9 cellular contexts compared by ENCODE assay signal in genomic region chr3:52769786-52770445, GRCh38. TPM values are rescaled to one million over a fixed set of nuclear protein-coding genes. Genes with fewer than 3 reads are reported as not detected.
DNase-seq lines count a peak whose midpoint lies in the region; ATAC-seq lines count a peak whose summit lies in the region.
"Had no signal": no experiment of that assay in that cellular context is flagged by ENCODE, and none has a peak within 500 bp of the region (broad histone marks: within the 10 kb centered on the region; RNA-seq: fewer than 3 reads in every experiment).

No MANE protein-coding gene starts in this region.

- POLR2A ChIA-PET in activated CD4-positive, alpha-beta memory T cell treated with anti-CD3 and anti-CD28 coated beads for 36 hours (lab: Charles Lee): interaction anchor here (0.6 to 1.1 kb wide), 2 partner anchors 51 to 123 kb away, joined by 3 read pairs; no protein-coding TSS in a partner anchor

- no peaks in the 10 kb centered on the region for H3K9me3 Mint-ChIP-seq in activated T-cell treated with anti-CD3 and anti-CD28 coated beads, Interleukin-2, amount 50 U/mL, for 24 hours
- H3K9me3 Mint-ChIP-seq in activated CD4-positive, alpha-beta memory T cell treated with anti-CD3 and anti-CD28 coated beads for 36 hours: no peaks in the 10 kb centered on the region
- H3K9me3 Mint-ChIP-seq in stimulated activated effector memory CD8-positive, alpha-beta T cell treated with anti-CD3 and anti-CD28 coated beads, Interleukin-12 subunit alpha, Interleukin-12 subunit beta, amount 100 ng/mL, for 72 hours: no peaks in the 10 kb centered on the region

- H3K4me3 Mint-ChIP-seq in activated T-cell treated with anti-CD3 and anti-CD28 coated beads, Interleukin-2, amount 50 U/mL, for 24 hours: peak overlapping the region; percentile 87
- peak overlapping the region; percentile 91 for H3K4me3 Mint-ChIP-seq in activated CD4-positive, alpha-beta memory T cell treated with anti-CD3 and anti-CD28 coated beads for 36 hours
- H3K4me3 Mint-ChIP-seq in stimulated activated effector memory CD8-positive, alpha-beta T cell treated with anti-CD3 and anti-CD28 coated beads, Interleukin-12 subunit alpha, Interleukin-12 subunit beta, amount 100 ng/mL, for 72 hours: peak overlapping the region; percentile 69

- peaks cover 43% of the 10 kb centered on the region for H3K36me3 Mint-ChIP-seq in activated T-cell treated with anti-CD3 and anti-CD28 coated beads, Interleukin-2, amount 50 U/mL, for 24 hours (ENCODE audit: low read depth)
- H3K36me3 Mint-ChIP-seq in activated CD4-positive, alpha-beta memory T cell treated with anti-CD3 and anti-CD28 coated beads for 36 hours: no peaks in the 10 kb centered on the region
- peaks cover 40% of the 10 kb centered on the region for H3K36me3 Mint-ChIP-seq in stimulated activated effector memory CD8-positive, alpha-beta T cell treated with anti-CD3 and anti-CD28 coated beads, Interleukin-12 subunit alpha, Interleukin-12 subunit beta, amount 100 ng/mL, for 72 hours

- CTCF ChIA-PET in activated CD4-positive, alpha-beta memory T cell treated with anti-CD3 and anti-CD28 coated beads for 36 hours (lab: Charles Lee): interaction anchor here (0.9 to 2.1 kb wide), 2 partner anchors 29 kb away, joined by 3 to 6 read pairs; no protein-coding TSS in a partner anchor

- H3K27ac Mint-ChIP-seq in activated T-cell treated with anti-CD3 and anti-CD28 coated beads, Interleukin-2, amount 50 U/mL, for 24 hours: peak overlapping the region; percentile 79
- H3K27ac Mint-ChIP-seq in activated CD4-positive, alpha-beta memory T cell treated with anti-CD3 and anti-CD28 coated beads for 36 hours: peak overlapping the region; percentile 16
- H3K27ac Mint-ChIP-seq in stimulated activated effector memory CD8-positive, alpha-beta T cell treated with anti-CD3 and anti-CD28 coated beads, Interleukin-12 subunit alpha, Interleukin-12 subunit beta, amount 100 ng/mL, for 72 hours: peak overlapping the region; percentile 72

- no peaks in the 10 kb centered on the region for H3K27me3 Mint-ChIP-seq in activated T-cell treated with anti-CD3 and anti-CD28 coated beads, Interleukin-2, amount 50 U/mL, for 24 hours
- no peaks in the 10 kb centered on the region for H3K27me3 Mint-ChIP-seq in activated CD4-positive, alpha-beta memory T cell treated with anti-CD3 and anti-CD28 coated beads for 36 hours

- intact Hi-C loops in activated CD4-positive, alpha-beta memory T cell treated with anti-CD3 and anti-CD28 coated beads for 36 hours (cut with micrococcal nuclease): loop anchor here (5.0 kb wide), 1 partner anchor 63 kb away; the partner anchor contains the start of genes GLT8D1 and SPCS1

- no peak for DNase-seq in activated T-cell treated with anti-CD3 and anti-CD28 coated beads, Interleukin-2, amount 50 U/mL, for 24 hours
- DNase-seq in activated T-cell treated with anti-CD3 and anti-CD28 coated beads, Interleukin-2, amount 50 U/mL, for 1 hour: no peak
- DNase-seq in activated CD4-positive, alpha-beta memory T cell treated with anti-CD3 and anti-CD28 coated beads for 36 hours: no peak
- no peak for DNase-seq in stimulated activated effector memory CD8-positive, alpha-beta T cell treated with anti-CD3 and anti-CD28 coated beads, Interleukin-12 subunit alpha, Interleukin-12 subunit beta, amount 100 ng/mL, for 72 hours (ENCODE audit: low spot score in 2 of 2)
- no peak for DNase-seq in COLO829 (ENCODE audit: low spot score)

- peaks cover 26% of the 10 kb centered on the region for H3K4me1 Mint-ChIP-seq in activated T-cell treated with anti-CD3 and anti-CD28 coated beads, Interleukin-2, amount 50 U/mL, for 24 hours (ENCODE audit: low read depth)
- peaks cover 20% of the 10 kb centered on the region for H3K4me1 Mint-ChIP-seq in activated CD4-positive, alpha-beta memory T cell treated with anti-CD3 and anti-CD28 coated beads for 36 hours (ENCODE audit: low read depth)
- H3K4me1 Mint-ChIP-seq in stimulated activated effector memory CD8-positive, alpha-beta T cell treated with anti-CD3 and anti-CD28 coated beads, Interleukin-12 subunit alpha, Interleukin-12 subunit beta, amount 100 ng/mL, for 72 hours: peaks cover 18% of the 10 kb centered on the region

- peak overlapping the region; percentile 86 for H3K4me3 ChIP-seq in iPS-11a (ENCODE audit: low read depth, low read length)

- no peak for ATAC-seq in stimulated activated effector memory CD8-positive, alpha-beta T cell treated with anti-CD3 and anti-CD28 coated beads, Interleukin-12 subunit alpha, Interleukin-12 subunit beta, amount 100 ng/mL, for 72 hours
- ATAC-seq in GM21360 (IDR thresholded peaks at IDR 0.05; ENCODE audit: unreplicated experiment): no peak
- ATAC-seq in GM18909 (IDR thresholded peaks at IDR 0.05; ENCODE audit: poor library complexity, unreplicated experiment): no peak

RNA-seq across cellular contexts. Expression of gene NEK4, which starts 0.8 kb away (rescaled TPM):
- total RNA-seq in activated CD4-positive, alpha-beta memory T cell treated with anti-CD3 and anti-CD28 coated beads for 36 hours: 10 to 100 TPM; 16.9 to 21.7 TPM

RNA-seq across cellular contexts. Expression of gene ITIH1, which starts 7.5 kb away (rescaled TPM):
- not detected for total RNA-seq in activated CD4-positive, alpha-beta memory T cell treated with anti-CD3 and anti-CD28 coated beads for 36 hours
- total RNA-seq: glomerular endothelial cell had no signal

RNA-seq across cellular contexts. Expression of gene ITIH3, which starts 24.7 kb away (rescaled TPM):
- not detected for total RNA-seq in activated CD4-positive, alpha-beta memory T cell treated with anti-CD3 and anti-CD28 coated beads for 36 hours
- total RNA-seq: glomerular endothelial cell had no signal

Comparison
In these comparisons a context has a peak if more than half of its experiments do, and no peak if none do; other contexts are left out.
1. H3K27ac Mint-ChIP-seq: peak in every context shown above with its lines; median percentile 79 in activated T-cell treated with anti-CD3 and anti-CD28 coated beads, Interleukin-2, amount 50 U/mL, for 24 hours; 72 in stimulated activated effector memory CD8-positive, alpha-beta T cell treated with anti-CD3 and anti-CD28 coated beads, Interleukin-12 subunit alpha, Interleukin-12 subunit beta, amount 100 ng/mL, for 72 hours; 16 in activated CD4-positive, alpha-beta memory T cell treated with anti-CD3 and anti-CD28 coated beads for 36 hours.